In the genomic region with DNA sequence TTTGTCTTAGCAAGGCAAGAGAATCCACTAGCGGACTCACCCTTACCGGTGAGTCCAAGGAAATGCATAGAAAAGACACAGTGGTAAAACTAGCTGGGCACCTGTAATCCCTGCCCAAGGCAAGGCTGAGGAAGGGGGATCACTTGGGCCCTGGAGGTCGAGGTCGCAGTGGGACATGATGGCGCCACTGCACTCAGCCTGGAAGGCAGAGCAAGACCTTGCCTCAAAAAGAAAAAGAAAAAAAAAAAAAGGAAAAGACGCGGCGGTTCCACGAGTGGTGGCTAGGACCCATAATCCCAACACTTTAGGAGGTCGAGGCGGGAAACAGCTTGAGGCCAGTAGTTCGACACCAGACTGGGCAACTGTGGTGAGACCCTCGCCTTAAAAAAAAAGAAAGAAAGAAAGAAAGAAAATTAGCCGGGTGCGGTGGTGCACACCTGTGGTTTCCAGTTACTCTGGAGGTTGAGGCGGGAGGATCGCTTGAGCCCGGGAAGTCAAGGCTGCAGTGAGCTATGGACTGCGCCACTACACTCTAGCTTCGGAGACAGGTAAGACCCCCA, we compare ENCODE assay signal across 7 cellular contexts. TPM values are rescaled to one million over a fixed set of nuclear protein-coding genes. Genes with fewer than 3 reads are reported as not detected.
A peak's percentile ranks its signal among the peaks of the same experiment; 100 is the strongest.
DNase-seq lines count a peak whose midpoint lies in the region; ATAC-seq and FAIRE-seq lines count a peak whose summit lies in the region.

No MANE protein-coding gene starts in this region.

- no peak for ATAC-seq in activated naive CD8-positive, alpha-beta T cell treated with anti-CD3 and anti-CD28 coated beads, Interleukin-2, amount 10 ng/mL, durations not matched to agents 7 days and 5 days (ENCODE audit: low read depth)
- no peak for ATAC-seq in GM18502 (IDR thresholded peaks at IDR 0.05; ENCODE audit: poor library complexity, unreplicated experiment)

- H3K36me3 ChIP-seq in HUES6 (ENCODE audit: control insufficient read depth, insufficient read depth, low read length) (no peaks in the 10 kb centered on the region), iPS-20b (ENCODE audit: insufficient read depth, low read depth, low read length) (no peaks in the 10 kb centered on the region), stomach smooth muscle (ENCODE audit: control insufficient read depth in 2 of 2, insufficient read depth in 2 of 2, low read length in 2 of 2) (no peaks in the 10 kb centered on the region)

- H3K36me3 Mint-ChIP-seq in activated naive CD8-positive, alpha-beta T cell treated with anti-CD3 and anti-CD28 coated beads, Interleukin-2, amount 10 ng/mL, durations not matched to agents 7 days and 5 days = peaks cover 9% of the 10 kb centered on the region

- FAIRE-seq in GM19239 (lab: Jason Lieb, UNC) = no peak

- H3K9me3 Mint-ChIP-seq in activated naive CD8-positive, alpha-beta T cell treated with anti-CD3 and anti-CD28 coated beads, Interleukin-2, amount 10 ng/mL, durations not matched to agents 7 days and 5 days = no peaks in the 10 kb centered on the region

- H3K27ac ChIP-seq in HUES6 (ENCODE audit: low read depth, low read length) (no peak overlapping the region), iPS-20b (ENCODE audit: low read length) (no peak overlapping the region), stomach smooth muscle (ENCODE audit: low read length) (no peak overlapping the region)

- H3K9ac ChIP-seq in HUES6 (ENCODE audit: low read length) = peak overlapping the region; percentile 71
- peak overlapping the region; percentile 79; the same call in 1 of the 2 replicates for H3K9ac ChIP-seq in iPS-20b (ENCODE audit: low read depth, low read length)
- peak overlapping the region; percentile 55 to 59 for H3K9ac ChIP-seq in stomach smooth muscle (ENCODE audit: low read length in 2 of 2)

- H3K27me3 ChIP-seq in HUES6 (ENCODE audit: control insufficient read depth, insufficient read depth, low read length) (peaks cover 12% of the 10 kb centered on the region), iPS-20b (ENCODE audit: insufficient read depth, low read length) (peaks cover 16% of the 10 kb centered on the region), stomach smooth muscle (ENCODE audit: control insufficient read depth in 1 of 2, insufficient read depth in 2 of 2, low read length in 2 of 2) (no peaks in the 10 kb centered on the region)

- peaks cover 27% of the 10 kb centered on the region for H3K4me1 Mint-ChIP-seq in activated naive CD8-positive, alpha-beta T cell treated with anti-CD3 and anti-CD28 coated beads, Interleukin-2, amount 10 ng/mL, durations not matched to agents 7 days and 5 days

- POLR2A ChIA-PET in activated naive CD8-positive, alpha-beta T cell treated with anti-CD3 and anti-CD28 coated beads, Interleukin-2, amount 10 ng/mL, durations not matched to agents 7 days and 5 days (lab: Charles Lee) = interaction anchor here (0.7 to 3.8 kb wide), 12 partner anchors 9 to 95 kb away, joined by 3 to 24 read pairs (median 4); partner anchors contain the start of gene C10orf67

- H3K4me3 Mint-ChIP-seq in activated naive CD8-positive, alpha-beta T cell treated with anti-CD3 and anti-CD28 coated beads, Interleukin-2, amount 10 ng/mL, durations not matched to agents 7 days and 5 days = peak overlapping the region; percentile 81

- DNase-seq in activated naive CD8-positive, alpha-beta T cell treated with anti-CD3 and anti-CD28 coated beads, Interleukin-2, amount 10 ng/mL, durations not matched to agents 7 days and 5 days = no peak
- DNase-seq in EL (no peak), GM19239 (ENCODE audit: insufficient read length, low spot score) (no peak)

- H3K9me3 ChIP-seq in HUES6 (ENCODE audit: control insufficient read depth, insufficient read depth, low read depth, low read length) (no peaks in the 10 kb centered on the region), iPS-20b (ENCODE audit: insufficient read depth, low read depth, low read length) (no peaks in the 10 kb centered on the region), stomach smooth muscle (ENCODE audit: control insufficient read depth in 2 of 2, low read length in 2 of 2) (no peaks in the 10 kb centered on the region)

- peak overlapping the region; percentile 75 for H3K4me3 ChIP-seq in HUES6 (ENCODE audit: low read depth, low read length)
- H3K4me3 ChIP-seq in iPS-20b (ENCODE audit: low read length) = peak overlapping the region; percentile 86
- H3K4me3 ChIP-seq in stomach smooth muscle (ENCODE audit: low read length in 2 of 2) = peak overlapping the region; percentile 73 to 81

- H3K27me3 Mint-ChIP-seq in activated naive CD8-positive, alpha-beta T cell treated with anti-CD3 and anti-CD28 coated beads, Interleukin-2, amount 10 ng/mL, durations not matched to agents 7 days and 5 days = peaks cover 3% of the 10 kb centered on the region

- H3K27ac Mint-ChIP-seq in activated naive CD8-positive, alpha-beta T cell treated with anti-CD3 and anti-CD28 coated beads, Interleukin-2, amount 10 ng/mL, durations not matched to agents 7 days and 5 days = peak overlapping the region; percentile 80

- H3K4me1 ChIP-seq in HUES6 (ENCODE audit: control insufficient read depth, insufficient read depth, low read length) = peaks cover 6% of the 10 kb centered on the region; the same call in 1 of the 2 replicates
- no peaks in the 10 kb centered on the region for H3K4me1 ChIP-seq in iPS-20b (ENCODE audit: insufficient read depth, low read length)
- H3K4me1 ChIP-seq in stomach smooth muscle (ENCODE audit: control insufficient read depth, insufficient read depth, low read length) = peaks cover 7% of the 10 kb centered on the region

RNA-seq across cellular contexts. Expression of gene OTUD1, which starts 0.8 kb away (rescaled TPM):
- total RNA-seq in activated naive CD8-positive, alpha-beta T cell treated with anti-CD3 and anti-CD28 coated beads, Interleukin-2, amount 10 ng/mL, durations not matched to agents 7 days and 5 days = 10 to 100 TPM; 20.1 to 21.0 TPM
